8 cellular contexts compared by ENCODE assay signal in the genomic region with DNA sequence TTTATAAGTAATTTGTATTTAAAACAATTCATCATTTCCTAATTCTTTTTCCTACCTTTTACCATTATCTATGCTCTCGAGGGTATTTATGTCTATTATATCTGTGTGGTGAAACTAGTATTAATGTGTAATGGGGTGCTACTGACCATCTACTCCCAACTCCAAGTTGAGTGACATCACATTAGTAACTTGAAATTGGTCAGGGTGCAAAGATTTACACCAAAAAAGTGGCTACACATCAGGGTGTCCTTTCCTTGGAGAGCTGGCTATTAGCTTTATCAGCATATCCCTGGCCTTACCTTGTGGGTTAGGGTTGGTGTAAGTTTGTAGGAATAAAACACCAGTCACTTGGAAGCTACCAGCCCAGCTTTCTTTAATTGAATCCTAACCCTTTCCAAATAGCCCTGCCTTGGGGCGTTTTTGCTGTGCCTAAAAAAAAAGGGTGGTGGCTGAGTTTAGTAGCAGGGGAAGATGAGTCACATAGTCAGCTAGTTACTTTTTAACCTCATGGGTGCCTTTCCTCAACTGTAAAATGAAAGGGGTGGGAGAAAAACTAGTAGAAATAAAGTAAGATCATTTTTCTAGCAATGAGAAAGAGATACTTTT. TPM values are rescaled to one million over a fixed set of nuclear protein-coding genes. Genes with fewer than 3 reads are reported as not detected.
DNase-seq lines count a peak whose midpoint lies in the region; ATAC-seq and TF ChIP-seq lines count a peak whose summit lies in the region.

No MANE protein-coding gene starts in this region.

- H3K27me3 ChIP-seq in GM23248 (replicated peaks; ENCODE audit: insufficient read depth) = no peaks in the 10 kb centered on the region

- peak overlapping the region; percentile 4; the same call in 1 of the 2 replicates for H2AFZ ChIP-seq in GM23248

- H3K79me2 ChIP-seq in GM23248 (ENCODE audit: insufficient read depth) = peaks cover 89% of the 10 kb centered on the region

- peaks cover 12 to 20% of the 10 kb centered on the region in 2 donors for H3K4me1 Mint-ChIP-seq in stimulated activated naive B cell treated with anti-CD40 and anti-IgM and Interleukin-4, amounts not matched to agents 10 μg/mL and 1 μg/mL and 100 μg/mL, for 72 hours

- peak overlapping the region; percentile 66 for H3K27ac ChIP-seq in GM23248

- peaks cover 14% of the 10 kb centered on the region; the same call in 1 of the 2 replicates for H3F3A ChIP-seq in GM23248 (ENCODE audit: insufficient read depth)

- H3K9me3 Mint-ChIP-seq in stimulated activated naive B cell treated with anti-CD40 and anti-IgM and Interleukin-4, amounts not matched to agents 10 μg/mL and 1 μg/mL and 100 μg/mL, for 72 hours = no peaks in the 10 kb centered on the region

- H3K4me3 ChIP-seq in GM23248 (peak overlapping the region; percentile 41), fibroblast of villous mesenchyme (ENCODE audit: low read depth, low read length) (no peak overlapping the region)

- no peaks in the 10 kb centered on the region; the same call in 1 of the 2 replicates for H3K36me3 ChIP-seq in GM23248 (ENCODE audit: low read depth)

- no peak for TF ChIP-seq CTCF in fibroblast of villous mesenchyme (IDR thresholded peaks at IDR 0.05; ENCODE audit: insufficient read depth, low read depth, low read length)
- TF ChIP-seq CTCF in GM13976 (IDR thresholded peaks at IDR 0.05; ENCODE audit: borderline replicate concordance, control extremely low read depth, extremely low read depth, insufficient read depth, missing control alignments) = no peak

- peaks cover 28% of the 10 kb centered on the region for H3K4me1 ChIP-seq in GM23248 (ENCODE audit: insufficient read depth)

- H3K9me3 ChIP-seq in GM23248 (ENCODE audit: low read depth) = no peaks in the 10 kb centered on the region

- in situ Hi-C loops in GM23248 (cut with MboI) = no loop called here
- in situ Hi-C loops in GM13976 (cut with MboI; ENCODE audit: low sequenced_read_pairs, unreplicated experiment) = no loop called here

- peaks cover 6 to 9% of the 10 kb centered on the region in 2 donors for H3K36me3 Mint-ChIP-seq in stimulated activated naive B cell treated with anti-CD40 and anti-IgM and Interleukin-4, amounts not matched to agents 10 μg/mL and 1 μg/mL and 100 μg/mL, for 72 hours

- peak overlapping the region; percentile 38 for H3K4me2 ChIP-seq in GM23248 (ENCODE audit: unreplicated experiment)

- H3K9ac ChIP-seq in GM23248 = peak overlapping the region; percentile 53

- H3K9me2 ChIP-seq in GM23248 (ENCODE audit: insufficient read depth) = no peaks in the 10 kb centered on the region

- ATAC-seq in stimulated activated naive B cell treated with anti-CD40 and anti-IgM and Interleukin-4, amounts not matched to agents 10 μg/mL and 1 μg/mL and 100 μg/mL, for 72 hours (replicated peaks) = peak; percentile 42 to 46
- ATAC-seq in HG02938 (IDR thresholded peaks at IDR 0.05; ENCODE audit: unreplicated experiment) = no peak

- no peak overlapping the region for H3K27ac Mint-ChIP-seq in stimulated activated naive B cell treated with anti-CD40 and anti-IgM and Interleukin-4, amounts not matched to agents 10 μg/mL and 1 μg/mL and 100 μg/mL, for 72 hours

- H3K4me3 Mint-ChIP-seq in stimulated activated naive B cell treated with anti-CD40 and anti-IgM and Interleukin-4, amounts not matched to agents 10 μg/mL and 1 μg/mL and 100 μg/mL, for 72 hours = no peak overlapping the region

- 3 to 10% methylated on average over 2 of the region's 2 CpGs for WGBS in GM23248 (ENCODE audit: low coverage in 1 of 2, low lambda C conversion rate in 2 of 2, missing lambda C conversion rate in 2 of 2), 2 experiments

- peak; percentile 96 for DNase-seq in GM23248
- DNase-seq in RPMI7951 (ENCODE audit: low read depth) = peak; percentile 97
- DNase-seq in fibroblast of villous mesenchyme (ENCODE audit: low read depth) = peak; percentile 80
- DNase-seq in stimulated activated naive B cell treated with anti-CD40 and anti-IgM and Interleukin-4, amounts not matched to agents 10 μg/mL and 1 μg/mL and 100 μg/mL, for 72 hours = no peak
- no peak for DNase-seq in GM13976 (ENCODE audit: low spot score)
- DNase-seq in stimulated activated CD4-positive, alpha-beta T cell treated with anti-CD3 and anti-CD28 coated beads, Interleukin-4, amount 100 ng/mL, for 1 hour = no peak
- DNase-seq in HuH-7 (ENCODE audit: low spot score) = no peak

- H4K20me1 ChIP-seq in GM23248 (ENCODE audit: insufficient read depth) = no peaks in the 10 kb centered on the region

- H3K27me3 Mint-ChIP-seq in stimulated activated naive B cell treated with anti-CD40 and anti-IgM and Interleukin-4, amounts not matched to agents 10 μg/mL and 1 μg/mL and 100 μg/mL, for 72 hours = no peaks in the 10 kb centered on the region

RNA-seq across cellular contexts. Expression of a gene that starts 14.0 kb away (rescaled TPM):
- total RNA-seq in GM23248 (2014; rRNA removed; shearing (Covaris generic)) = 31.0 and 35.7 TPM in 2 replicates
- polyA plus RNA-seq in GM23248 (2016; fragmentation: Nextera tagmentation; extraction: Ambion mirVana) = 113 and 122 TPM in 2 replicates
- total RNA-seq in RPMI7951 (2014; rRNA removed; shearing (Covaris generic)) = 43.9 and 63.6 TPM in 2 replicates
- 27.1 and 35.8 TPM in 2 replicates for total RNA-seq in fibroblast of villous mesenchyme

Comparison
In these comparisons a context has a peak if more than half of its experiments do, and no peak if none do; other contexts are left out.
1. DNase-seq: peak in GM23248 (single experiment), RPMI7951 (single experiment) and fibroblast of villous mesenchyme (single experiment); none in stimulated activated naive B cell treated with anti-CD40 and anti-IgM and Interleukin-4, amounts not matched to agents 10 μg/mL and 1 μg/mL and 100 μg/mL, for 72 hours (single experiment), GM13976 (single experiment), stimulated activated CD4-positive, alpha-beta T cell treated with anti-CD3 and anti-CD28 coated beads, Interleukin-4, amount 100 ng/mL, for 1 hour (single experiment) and HuH-7 (single experiment).